Comparison of ENCODE assay signal across 21 cellular contexts in genomic region chr6:149138699-149139294, GRCh38.
A peak's percentile ranks its signal among the peaks of the same experiment; 100 is the strongest.
DNase-seq lines count a peak whose midpoint lies in the region; ATAC-seq and TF ChIP-seq lines count a peak whose summit lies in the region.
"Had no signal": no experiment of that assay in that cellular context is flagged by ENCODE, and none has a peak within 500 bp of the region (broad histone marks: within the 10 kb centered on the region; RNA-seq: fewer than 3 reads in every experiment).

No MANE protein-coding gene starts in this region.

- peaks cover 0 to 5% (median 0%) of the 10 kb centered on the region in 3 experiments for H3K9me3 ChIP-seq in naive thymus-derived CD4-positive, alpha-beta T cell (ENCODE audit: control insufficient read depth in 2 of 3, low read length in 3 of 3)
- H3K9me3 ChIP-seq: suprapubic skin had no signal

- H3K4me1 Mint-ChIP-seq in activated T-cell treated with anti-CD3 and anti-CD28 coated beads, Interleukin-2, amount 50 U/mL, for 72 hours (ENCODE audit: low read depth) = peaks cover 55% of the 10 kb centered on the region
- H3K4me1 Mint-ChIP-seq in GM23338 = no peaks in the 10 kb centered on the region
- peaks cover 43% of the 10 kb centered on the region for H3K4me1 Mint-ChIP-seq in activated naive CD8-positive, alpha-beta T cell (ENCODE audit: low read depth)
- H3K4me1 Mint-ChIP-seq in naive thymus-derived CD4-positive, alpha-beta T cell = peaks cover 18 to 54% (median 44%) of the 10 kb centered on the region in 7 donors

- no peaks in the 10 kb centered on the region for H3K4me1 ChIP-seq in GM23338 (ENCODE audit: insufficient read depth)
- peaks cover 12 to 27% of the 10 kb centered on the region in 2 donors for H3K4me1 ChIP-seq in naive thymus-derived CD4-positive, alpha-beta T cell (ENCODE audit: control insufficient read depth in 2 of 2, insufficient read depth in 2 of 2, low read length in 2 of 2)
- H3K4me1 ChIP-seq: suprapubic skin had no signal

- H4K20me1 ChIP-seq in GM23338 (replicated peaks; ENCODE audit: insufficient read depth) = no peaks in the 10 kb centered on the region

- H3K4me3 Mint-ChIP-seq in activated T-cell treated with anti-CD3 and anti-CD28 coated beads, Interleukin-2, amount 50 U/mL, for 72 hours = peak overlapping the region; percentile 25 to 36
- H3K4me3 Mint-ChIP-seq in GM23338 = no peak overlapping the region
- no peak overlapping the region for H3K4me3 Mint-ChIP-seq in activated naive CD8-positive, alpha-beta T cell
- H3K4me3 Mint-ChIP-seq in naive thymus-derived CD4-positive, alpha-beta T cell = peak overlapping the region in 4 of 10 donors; percentile 2 to 57 (median 18)
- H3K4me3 Mint-ChIP-seq: naive B cell had no signal

- H3K27ac ChIP-seq in GM23338 (ENCODE audit: low read depth) = no peak overlapping the region
- H3K27ac ChIP-seq in naive thymus-derived CD4-positive, alpha-beta T cell (ENCODE audit: low read depth, low read length) = peak overlapping the region; percentile 16
- H3K27ac ChIP-seq: suprapubic skin had no signal

- no peaks in the 10 kb centered on the region for H3K27me3 ChIP-seq in GM23338 (ENCODE audit: insufficient read depth)
- no peaks in the 10 kb centered on the region for H3K27me3 ChIP-seq in naive thymus-derived CD4-positive, alpha-beta T cell (ENCODE audit: control insufficient read depth in 2 of 2, insufficient read depth in 2 of 2, low read length in 2 of 2)
- H3K27me3 ChIP-seq: suprapubic skin had no signal

- peak overlapping the region; percentile 87 for H3K27ac Mint-ChIP-seq in activated T-cell treated with anti-CD3 and anti-CD28 coated beads, Interleukin-2, amount 50 U/mL, for 72 hours
- H3K27ac Mint-ChIP-seq in GM23338 = no peak overlapping the region
- H3K27ac Mint-ChIP-seq in activated naive CD8-positive, alpha-beta T cell = peak overlapping the region; percentile 100
- peak overlapping the region in 8 of 9 donors; percentile 22 to 99 (median 75) for H3K27ac Mint-ChIP-seq in naive thymus-derived CD4-positive, alpha-beta T cell
- H3K27ac Mint-ChIP-seq: progenitor cell of endocrine pancreas had no signal

- no peak for ATAC-seq in activated T-cell treated with anti-CD3 and anti-CD28 coated beads, Interleukin-2, amount 50 U/mL, for 72 hours (replicated peaks in 1 of 2)
- ATAC-seq in GM23338 = no peak
- no peak for ATAC-seq in naive thymus-derived CD4-positive, alpha-beta T cell
- no peak for ATAC-seq in HG02571 (IDR thresholded peaks at IDR 0.05; ENCODE audit: unreplicated experiment)

- no peak overlapping the region for H3K4me3 ChIP-seq in GM23338
- no peak overlapping the region for H3K4me3 ChIP-seq in naive thymus-derived CD4-positive, alpha-beta T cell (ENCODE audit: low read length)
- H3K4me3 ChIP-seq: heart right ventricle, suprapubic skin had no signal

- H3K9me2 ChIP-seq in GM23338 (ENCODE audit: insufficient read depth) = 0 out of 2 replicates have a peak, but pooled peaks cover 1% of the 10 kb centered on the region

- CTCF ChIA-PET in naive thymus-derived CD4-positive, alpha-beta T cell (lab: Charles Lee) = no interaction called here

- no peak overlapping the region for H2AFZ ChIP-seq in GM23338

- POLR2A ChIA-PET in naive thymus-derived CD4-positive, alpha-beta T cell (lab: Charles Lee) = interaction anchor here (0.7 to 2.7 kb wide), 6 partner anchors 9 to 56 kb away, joined by 3 to 30 read pairs (median 3); no protein-coding TSS in a partner anchor

- peaks cover 11 to 28% of the 10 kb centered on the region in 2 donors for H3K36me3 Mint-ChIP-seq in activated T-cell treated with anti-CD3 and anti-CD28 coated beads, Interleukin-2, amount 50 U/mL, for 72 hours (ENCODE audit: insufficient read depth in 2 of 2)
- no peaks in the 10 kb centered on the region for H3K36me3 Mint-ChIP-seq in GM23338 (ENCODE audit: low read depth)
- H3K36me3 Mint-ChIP-seq in activated naive CD8-positive, alpha-beta T cell = peaks cover 11% of the 10 kb centered on the region
- peaks cover 0 to 32% (median 10%) of the 10 kb centered on the region in 5 donors for H3K36me3 Mint-ChIP-seq in naive thymus-derived CD4-positive, alpha-beta T cell

- no peak for DNase-seq in activated T-cell treated with anti-CD3 and anti-CD28 coated beads, Interleukin-2, amount 50 U/mL, for 72 hours
- no peak for DNase-seq in activated T-cell treated with anti-CD3 and anti-CD28 coated beads, Interleukin-2, amount 50 U/mL, for 1 hour
- DNase-seq in GM23338 (ENCODE audit: low spot score) (peak; percentile 45), posterior vena cava (ENCODE audit: low spot score) (no peak), NCI-H1417 (lab: John Stamatoyannopoulos, UW) (no peak)
- DNase-seq in naive thymus-derived CD4-positive, alpha-beta T cell = no peak
- DNase-seq: activated CD8-positive, alpha-beta memory T cell treated with anti-CD3 and anti-CD28 coated beads, Interleukin-2, amount 50 U/mL, for 48 hours; amygdala; central memory CD4-positive, alpha-beta T cell; effector CD8-positive, alpha-beta T cell; MV-4-11; naive B cell; NCI-H1930; NCI-H510A; stimulated activated CD4-positive, alpha-beta T cell treated with anti-CD3 and anti-CD28 coated beads, Interleukin-4, amount 100 ng/mL, for 1 hour; SW 1271 had no signal

- H3K79me2 ChIP-seq in GM23338 (replicated peaks; ENCODE audit: insufficient read depth) = no peaks in the 10 kb centered on the region

- H3K9me3 Mint-ChIP-seq in activated T-cell treated with anti-CD3 and anti-CD28 coated beads, Interleukin-2, amount 50 U/mL, for 72 hours = peaks cover 0 to 4% of the 10 kb centered on the region in 2 donors
- no peaks in the 10 kb centered on the region for H3K9me3 Mint-ChIP-seq in GM23338
- H3K9me3 Mint-ChIP-seq in activated naive CD8-positive, alpha-beta T cell (ENCODE audit: low read depth) = peaks cover 5% of the 10 kb centered on the region
- peaks cover 0 to 27% (median 8%) of the 10 kb centered on the region in 11 donors for H3K9me3 Mint-ChIP-seq in naive thymus-derived CD4-positive, alpha-beta T cell

- intact Hi-C loops in naive thymus-derived CD4-positive, alpha-beta T cell (cut with micrococcal nuclease) = no loop called here
- intact Hi-C loops in posterior vena cava (cut with DNase I) = no loop called here

- H3F3A ChIP-seq in GM23338 (replicated peaks; ENCODE audit: low read depth) = no peaks in the 10 kb centered on the region

- peak in 1 of 2 experiments; percentile 24; a peak in 1 of 4 replicates for TF ChIP-seq CTCF in GM23338 (conservative IDR thresholded peaks at IDR 0.05; ENCODE audit: low read depth in 2 of 2)

- H3K27me3 Mint-ChIP-seq in activated T-cell treated with anti-CD3 and anti-CD28 coated beads, Interleukin-2, amount 50 U/mL, for 72 hours (ENCODE audit: low read depth) = no peaks in the 10 kb centered on the region
- H3K27me3 Mint-ChIP-seq in GM23338 (ENCODE audit: insufficient read depth, low read depth, poor library complexity) = no peaks in the 10 kb centered on the region
- no peaks in the 10 kb centered on the region for H3K27me3 Mint-ChIP-seq in activated naive CD8-positive, alpha-beta T cell
- no peaks in the 10 kb centered on the region for H3K27me3 Mint-ChIP-seq in naive thymus-derived CD4-positive, alpha-beta T cell

- H3K4me2 ChIP-seq in GM23338 = no peak overlapping the region

- H3K36me3 ChIP-seq in GM23338 (ENCODE audit: insufficient read depth) = no peaks in the 10 kb centered on the region
- no peaks in the 10 kb centered on the region for H3K36me3 ChIP-seq in naive thymus-derived CD4-positive, alpha-beta T cell (ENCODE audit: control insufficient read depth in 2 of 3, insufficient read depth in 3 of 3, low read length in 3 of 3)
- H3K36me3 ChIP-seq: heart right ventricle, suprapubic skin had no signal

TF ChIP-seq in GM23338, 12 proteins besides CTCF, POLR2A, EP300 and RAD21:
- TF ChIP-seq STAT1 (IDR thresholded peaks at IDR 0.05; ENCODE audit: unreplicated experiment) = no peak

Comparison
In these comparisons a context has a peak if more than half of its experiments do, and no peak if none do; other contexts are left out.
1. H3K4me3 Mint-ChIP-seq: peak in activated T-cell treated with anti-CD3 and anti-CD28 coated beads, Interleukin-2, amount 50 U/mL, for 72 hours (2 of 2); none in GM23338 (single experiment) and activated naive CD8-positive, alpha-beta T cell (single experiment).